ENCODE assay signal across 22 cellular contexts in the genomic region with DNA sequence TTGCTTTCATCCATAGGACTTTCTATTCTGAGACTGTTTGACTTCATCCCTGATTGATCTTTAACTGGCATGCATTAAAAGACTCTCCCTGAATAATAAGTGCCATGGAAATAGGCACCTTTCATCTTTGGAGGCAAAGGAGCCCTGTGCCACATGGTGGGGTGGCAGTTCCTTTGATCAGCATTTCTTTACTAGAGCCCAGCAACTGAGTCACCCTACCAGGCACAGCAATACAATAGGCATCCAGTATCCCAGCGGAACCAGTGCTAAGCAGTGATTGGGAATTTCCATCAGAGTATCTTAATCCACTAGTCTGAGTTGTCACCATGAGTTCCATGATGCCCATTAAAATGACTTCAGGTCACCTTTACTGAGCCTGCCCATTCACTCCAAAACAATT.
"Had no signal": no experiment of that assay in that cellular context is flagged by ENCODE, and none has a peak within 500 bp of the region (broad histone marks: within the 10 kb centered on the region; RNA-seq: fewer than 3 reads in every experiment).

No MANE protein-coding gene starts in this region.

- H3K9me3 ChIP-seq: gastroesophageal sphincter, spleen, tibial nerve had no signal

- H3K27me3 ChIP-seq: gastroesophageal sphincter, spleen, tibial nerve had no signal

- H3K27ac ChIP-seq: gastroesophageal sphincter, spleen, tibial nerve, WERI-Rb-1 had no signal

- H3K36me3 ChIP-seq: gastroesophageal sphincter, spleen, tibial nerve, WERI-Rb-1 had no signal

- H3K4me1 Mint-ChIP-seq: activated CD4-positive, alpha-beta T cell treated with anti-CD3 and anti-CD28 coated beads, Interleukin-2, amount 10 ng/mL, durations not matched to agents 24 days and 14 days; memory B cell; naive thymus-derived CD4-positive, alpha-beta T cell had no signal

- ATAC-seq: activated CD4-positive, CD25-positive, alpha-beta regulatory T cell treated with anti-CD3 and anti-CD28 coated beads, Interleukin-2, amount 50 U/mL, for 24 hours; gastroesophageal sphincter; naive thymus-derived CD4-positive, alpha-beta T cell; right cardiac atrium had no signal

- H3K27me3 Mint-ChIP-seq: activated CD4-positive, alpha-beta memory T cell treated with anti-CD3 and anti-CD28 coated beads for 36 hours; activated CD4-positive, alpha-beta T cell treated with anti-CD3 and anti-CD28 coated beads, Interleukin-2, amount 10 ng/mL, durations not matched to agents 24 days and 14 days; naive thymus-derived CD4-positive, alpha-beta T cell had no signal

- DNase-seq: activated CD4-positive, alpha-beta memory T cell treated with anti-CD3 and anti-CD28 coated beads for 36 hours; activated CD4-positive, alpha-beta T cell treated with anti-CD3 and anti-CD28 coated beads, Interleukin-2, amount 10 ng/mL, durations not matched to agents 24 days and 14 days; activated CD8-positive, alpha-beta memory T cell treated with anti-CD3 and anti-CD28 coated beads, Interleukin-2, amount 50 U/mL, for 4 hours; activated gamma-delta T cell; activated naive CD4-positive, alpha-beta T cell treated with anti-CD3 and anti-CD28 coated beads, Interleukin-2, amount 50 U/mL, for 16 hours; activated T-cell treated with anti-CD3 and anti-CD28 coated beads, Interleukin-2, amount 50 U/mL, for 1 hour; amniotic stem cell; central memory CD4-positive, alpha-beta T cell; endodermal cell; head of caudate nucleus; hippocampal formation; kidney; midbrain; naive thymus-derived CD4-positive, alpha-beta T cell; right cardiac atrium; spleen; stimulated activated naive CD4-positive, alpha-beta T cell treated with Interleukin-2 at 50 U/mL for 16 hours; WERI-Rb-1 had no signal

- H3K4me1 ChIP-seq: gastroesophageal sphincter, spleen, tibial nerve had no signal

- H3K4me3 ChIP-seq: gastroesophageal sphincter, spleen, tibial nerve had no signal

- H3K4me3 Mint-ChIP-seq: activated CD4-positive, alpha-beta memory T cell treated with anti-CD3 and anti-CD28 coated beads for 36 hours; activated CD4-positive, alpha-beta T cell treated with anti-CD3 and anti-CD28 coated beads, Interleukin-2, amount 10 ng/mL, durations not matched to agents 24 days and 14 days; endodermal cell; memory B cell; naive thymus-derived CD4-positive, alpha-beta T cell had no signal

- H3K36me3 Mint-ChIP-seq: activated CD4-positive, alpha-beta memory T cell treated with anti-CD3 and anti-CD28 coated beads for 36 hours; memory B cell; naive thymus-derived CD4-positive, alpha-beta T cell had no signal

- H3K27ac Mint-ChIP-seq: activated CD4-positive, alpha-beta memory T cell treated with anti-CD3 and anti-CD28 coated beads for 36 hours; activated CD4-positive, alpha-beta T cell treated with anti-CD3 and anti-CD28 coated beads, Interleukin-2, amount 10 ng/mL, durations not matched to agents 24 days and 14 days; endodermal cell; memory B cell; naive thymus-derived CD4-positive, alpha-beta T cell had no signal

- H3K9me3 Mint-ChIP-seq: activated CD4-positive, alpha-beta memory T cell treated with anti-CD3 and anti-CD28 coated beads for 36 hours; endodermal cell had no signal
